34 cellular contexts compared by ENCODE assay signal in genomic region chr7:82358923-82359322, GRCh38.
"Had no signal": no experiment of that assay in that cellular context is flagged by ENCODE, and none has a peak within 500 bp of the region (broad histone marks: within the 10 kb centered on the region; RNA-seq: fewer than 3 reads in every experiment).

No MANE protein-coding gene starts in this region.

- ATAC-seq: activated CD4-positive, CD25-positive, alpha-beta regulatory T cell treated with anti-CD3 and anti-CD28 coated beads, Interleukin-2, amount 50 U/mL, for 24 hours; activated CD8-positive, alpha-beta memory T cell treated with anti-CD3 and anti-CD28 coated beads, Interleukin-2, amount 10 ng/mL, durations not matched to agents 7 days and 5 days; activated CD8-positive, alpha-beta T cell treated with anti-CD3 and anti-CD28 coated beads, Interleukin-2, amount 10 ng/mL, durations not matched to agents 7 days and 5 days; activated naive CD8-positive, alpha-beta T cell treated with anti-CD3 and anti-CD28 coated beads, Interleukin-2, amount 50 U/mL, for 24 hours; body of pancreas; effector memory CD8-positive, alpha-beta T cell; gastroesophageal sphincter had no signal

- H3K4me1 ChIP-seq: adrenal gland, body of pancreas, breast epithelium, esophagus squamous epithelium had no signal

- H3K36me3 ChIP-seq: adrenal gland, breast epithelium, cardiac muscle cell, esophagus squamous epithelium, gastroesophageal sphincter had no signal

- H3K9me3 Mint-ChIP-seq: activated B cell treated with CpG ODN at 0.5 μM for 24 hours; activated CD4-positive, alpha-beta T cell treated with anti-CD3 and anti-CD28 coated beads, Interleukin-2, amount 10 ng/mL, durations not matched to agents 24 days and 14 days; activated naive CD4-positive, alpha-beta T cell treated with anti-CD3 and anti-CD28 coated beads for 36 hours; activated naive CD4-positive, alpha-beta T cell treated with anti-CD3 and anti-CD28 coated beads, Interleukin-2, amount 50 U/mL, for 24 hours; activated naive CD8-positive, alpha-beta T cell treated with anti-CD3 and anti-CD28 coated beads for 36 hours; activated naive CD8-positive, alpha-beta T cell treated with anti-CD3 and anti-CD28 coated beads, Interleukin-2, amount 50 U/mL, for 24 hours; activated T-helper 1 cell treated with anti-CD3 and anti-CD28 coated beads, Interleukin-12 subunit alpha, Interleukin-12 subunit beta, Interleukin-2, Interleukin-4 antibody, amounts not matched to agents 30 ng/mL and 10 ng/mL and 1 ng/mL, durations not matched to agents 14 hours and 24 hours and 36 hours; activated T-helper 2 cell treated with anti-CD3 and anti-CD28 coated beads, Interferon-gamma antibody, Interleukin-2, Interleukin-4, amounts not matched to agents 10 μg/mL and 5 μg/mL and 100 μg/mL, durations not matched to agents 14 hours and 24 hours and 36 hours; dendritic cell treated with granulocyte-macrophage colony-stimulating factor and Interleukin-4, amounts not matched to agents 40 ng/mL and 50 ng/mL, for 4 days had no signal

- H3K27me3 ChIP-seq: adrenal gland, body of pancreas, breast epithelium, cardiac muscle cell, esophagus squamous epithelium, gastroesophageal sphincter had no signal

- H3K4me1 Mint-ChIP-seq: activated B cell treated with CpG ODN at 0.5 μM for 24 hours; activated CD4-positive, alpha-beta T cell treated with anti-CD3 and anti-CD28 coated beads, Interleukin-2, amount 10 ng/mL, durations not matched to agents 24 days and 14 days; activated CD8-positive, alpha-beta memory T cell treated with anti-CD3 and anti-CD28 coated beads, Interleukin-2, amount 10 ng/mL, durations not matched to agents 7 days and 5 days; activated naive CD4-positive, alpha-beta T cell treated with anti-CD3 and anti-CD28 coated beads, Interleukin-2, amount 50 U/mL, for 24 hours; activated naive CD8-positive, alpha-beta T cell treated with anti-CD3 and anti-CD28 coated beads for 36 hours; activated naive CD8-positive, alpha-beta T cell treated with anti-CD3 and anti-CD28 coated beads, Interleukin-2, amount 50 U/mL, for 24 hours had no signal

- H3K4me3 ChIP-seq: adrenal gland, body of pancreas, breast epithelium, cardiac muscle cell, esophagus squamous epithelium, gastroesophageal sphincter had no signal

- H3K27me3 Mint-ChIP-seq: activated B cell treated with CpG ODN at 0.5 μM for 24 hours; activated CD4-positive, alpha-beta memory T cell treated with anti-CD3 and anti-CD28 coated beads for 36 hours; activated CD4-positive, alpha-beta T cell treated with anti-CD3 and anti-CD28 coated beads, Interleukin-2, amount 10 ng/mL, durations not matched to agents 24 days and 14 days; activated CD8-positive, alpha-beta memory T cell treated with anti-CD3 and anti-CD28 coated beads, Interleukin-2, amount 10 ng/mL, durations not matched to agents 7 days and 5 days; activated naive CD4-positive, alpha-beta T cell treated with anti-CD3 and anti-CD28 coated beads, Interleukin-2, amount 50 U/mL, for 24 hours; activated naive CD8-positive, alpha-beta T cell treated with anti-CD3 and anti-CD28 coated beads for 36 hours; activated naive CD8-positive, alpha-beta T cell treated with anti-CD3 and anti-CD28 coated beads, Interleukin-2, amount 50 U/mL, for 24 hours; dendritic cell treated with granulocyte-macrophage colony-stimulating factor and Interleukin-4, amounts not matched to agents 40 ng/mL and 50 ng/mL, for 4 days; effector memory CD8-positive, alpha-beta T cell had no signal

- DNase-seq: activated B cell treated with CpG ODN at 0.5 μM for 24 hours; activated CD4-positive, alpha-beta memory T cell treated with anti-CD3 and anti-CD28 coated beads for 36 hours; activated CD4-positive, alpha-beta T cell treated with anti-CD3 and anti-CD28 coated beads, Interleukin-2, amount 10 ng/mL, durations not matched to agents 24 days and 14 days; activated CD8-positive, alpha-beta memory T cell treated with anti-CD3 and anti-CD28 coated beads, Interleukin-2, amount 10 ng/mL, durations not matched to agents 7 days and 5 days; activated CD8-positive, alpha-beta memory T cell treated with anti-CD3 and anti-CD28 coated beads, Interleukin-2, amount 50 U/mL, for 4 hours; activated CD8-positive, alpha-beta T cell treated with anti-CD3 and anti-CD28 coated beads, Interleukin-2, amount 10 ng/mL, durations not matched to agents 7 days and 5 days; activated effector memory CD4-positive, alpha-beta T cell treated with anti-CD3 and anti-CD28 coated beads, Interleukin-2, amount 50 U/mL, for 16 hours; activated naive CD4-positive, alpha-beta T cell treated with anti-CD3 and anti-CD28 coated beads for 36 hours; activated naive CD8-positive, alpha-beta T cell treated with anti-CD3 and anti-CD28 coated beads for 36 hours; activated naive CD8-positive, alpha-beta T cell treated with anti-CD3 and anti-CD28 coated beads, Interleukin-2, amount 50 U/mL, for 24 hours; activated T-cell treated with anti-CD3 and anti-CD28 coated beads, Interleukin-2, amount 50 U/mL, for 1 hour; activated T-cell treated with anti-CD3 and anti-CD28 coated beads, Interleukin-2, amount 50 U/mL, for 48 hours; adrenal gland; amygdala; aorta; body of pancreas; central memory CD4-positive, alpha-beta T cell; effector CD4-positive, alpha-beta T cell; effector memory CD8-positive, alpha-beta T cell; esophagus squamous epithelium; foreskin melanocyte; head of caudate nucleus; T-helper 2 cell had no signal

- H3K27ac Mint-ChIP-seq: activated B cell treated with CpG ODN at 0.5 μM for 24 hours; activated CD4-positive, alpha-beta memory T cell treated with anti-CD3 and anti-CD28 coated beads for 36 hours; activated CD4-positive, alpha-beta T cell treated with anti-CD3 and anti-CD28 coated beads, Interleukin-2, amount 10 ng/mL, durations not matched to agents 24 days and 14 days; activated CD8-positive, alpha-beta memory T cell treated with anti-CD3 and anti-CD28 coated beads, Interleukin-2, amount 10 ng/mL, durations not matched to agents 7 days and 5 days; activated CD8-positive, alpha-beta T cell treated with anti-CD3 and anti-CD28 coated beads, Interleukin-2, amount 10 ng/mL, durations not matched to agents 7 days and 5 days; activated naive CD4-positive, alpha-beta T cell treated with anti-CD3 and anti-CD28 coated beads for 36 hours; activated naive CD4-positive, alpha-beta T cell treated with anti-CD3 and anti-CD28 coated beads, Interleukin-2, amount 50 U/mL, for 24 hours; activated naive CD8-positive, alpha-beta T cell treated with anti-CD3 and anti-CD28 coated beads for 36 hours; activated naive CD8-positive, alpha-beta T cell treated with anti-CD3 and anti-CD28 coated beads, Interleukin-2, amount 50 U/mL, for 24 hours; activated T-helper 1 cell treated with anti-CD3 and anti-CD28 coated beads, Interleukin-12 subunit alpha, Interleukin-12 subunit beta, Interleukin-2, Interleukin-4 antibody, amounts not matched to agents 30 ng/mL and 10 ng/mL and 1 ng/mL, durations not matched to agents 14 hours and 24 hours and 36 hours; activated T-helper 2 cell treated with anti-CD3 and anti-CD28 coated beads, Interferon-gamma antibody, Interleukin-2, Interleukin-4, amounts not matched to agents 10 μg/mL and 5 μg/mL and 100 μg/mL, durations not matched to agents 14 hours and 24 hours and 36 hours; dendritic cell treated with granulocyte-macrophage colony-stimulating factor and Interleukin-4, amounts not matched to agents 40 ng/mL and 50 ng/mL, for 4 days; effector memory CD8-positive, alpha-beta T cell had no signal

- H3K36me3 Mint-ChIP-seq: activated CD4-positive, alpha-beta memory T cell treated with anti-CD3 and anti-CD28 coated beads for 36 hours; activated CD8-positive, alpha-beta memory T cell treated with anti-CD3 and anti-CD28 coated beads, Interleukin-2, amount 10 ng/mL, durations not matched to agents 7 days and 5 days; activated naive CD4-positive, alpha-beta T cell treated with anti-CD3 and anti-CD28 coated beads, Interleukin-2, amount 50 U/mL, for 24 hours; activated naive CD8-positive, alpha-beta T cell treated with anti-CD3 and anti-CD28 coated beads for 36 hours had no signal

- H3K9me3 ChIP-seq: adrenal gland, body of pancreas, breast epithelium, esophagus squamous epithelium, gastroesophageal sphincter had no signal

- H3K27ac ChIP-seq: adrenal gland, body of pancreas, breast epithelium, cardiac muscle cell, coronary artery, epithelial cell of prostate, esophagus squamous epithelium, gastroesophageal sphincter, VCaP had no signal

- H3K4me3 Mint-ChIP-seq: activated B cell treated with CpG ODN at 0.5 μM for 24 hours; activated CD4-positive, alpha-beta memory T cell treated with anti-CD3 and anti-CD28 coated beads for 36 hours; activated CD4-positive, alpha-beta T cell treated with anti-CD3 and anti-CD28 coated beads, Interleukin-2, amount 10 ng/mL, durations not matched to agents 24 days and 14 days; activated CD8-positive, alpha-beta memory T cell treated with anti-CD3 and anti-CD28 coated beads, Interleukin-2, amount 10 ng/mL, durations not matched to agents 7 days and 5 days; activated CD8-positive, alpha-beta T cell treated with anti-CD3 and anti-CD28 coated beads, Interleukin-2, amount 10 ng/mL, durations not matched to agents 7 days and 5 days; activated naive CD4-positive, alpha-beta T cell treated with anti-CD3 and anti-CD28 coated beads for 36 hours; activated naive CD4-positive, alpha-beta T cell treated with anti-CD3 and anti-CD28 coated beads, Interleukin-2, amount 50 U/mL, for 24 hours; activated naive CD8-positive, alpha-beta T cell treated with anti-CD3 and anti-CD28 coated beads for 36 hours; activated naive CD8-positive, alpha-beta T cell treated with anti-CD3 and anti-CD28 coated beads, Interleukin-2, amount 50 U/mL, for 24 hours; activated T-helper 1 cell treated with anti-CD3 and anti-CD28 coated beads, Interleukin-12 subunit alpha, Interleukin-12 subunit beta, Interleukin-2, Interleukin-4 antibody, amounts not matched to agents 30 ng/mL and 10 ng/mL and 1 ng/mL, durations not matched to agents 14 hours and 24 hours and 36 hours; dendritic cell treated with granulocyte-macrophage colony-stimulating factor and Interleukin-4, amounts not matched to agents 40 ng/mL and 50 ng/mL, for 4 days; effector memory CD8-positive, alpha-beta T cell had no signal
